Comparison of ENCODE assay signal across 28 cellular contexts in genomic region chr1:167194182-167194581, GRCh38.
"Had no signal": no experiment of that assay in that cellular context is flagged by ENCODE, and none has a peak within 500 bp of the region (broad histone marks: within the 10 kb centered on the region; RNA-seq: fewer than 3 reads in every experiment).

No MANE protein-coding gene starts in this region.

- H3K4me1 ChIP-seq: stomach, suprapubic skin, testis, thyroid gland, tibial artery, tibial nerve, transverse colon, upper lobe of left lung, upper lobe of right lung, uterus, vagina had no signal

- H3K27ac ChIP-seq: stomach, suprapubic skin, testis, thoracic aorta, thyroid gland, tibial artery, tibial nerve, transverse colon, upper lobe of left lung, upper lobe of right lung, uterus, vagina had no signal

- H3K27ac Mint-ChIP-seq: stimulated activated effector memory CD8-positive, alpha-beta T cell treated with anti-CD3 and anti-CD28 coated beads, Interleukin-12 subunit alpha, Interleukin-12 subunit beta, amount 100 ng/mL, for 72 hours; stimulated activated memory B cell treated with anti-CD40 and anti-IgM and Interleukin-4, amounts not matched to agents 10 μg/mL and 1 μg/mL and 100 μg/mL, for 72 hours; stimulated activated naive B cell treated with anti-CD40 and anti-IgM and Interleukin-4, amounts not matched to agents 10 μg/mL and 1 μg/mL and 100 μg/mL, for 72 hours; stimulated activated naive CD8-positive, alpha-beta T cell treated with anti-CD3 and anti-CD28 coated beads, Interleukin-15, amount 100 ng/mL, for 72 hours; stimulated activated naive CD8-positive, alpha-beta T cell treated with anti-CD3 and anti-CD28 coated beads, Interleukin-15, Interleukin-2, amounts not matched to agents 100 ng/mL and 50 ng/mL, for 24 hours had no signal

- ATAC-seq: stimulated activated effector memory CD8-positive, alpha-beta T cell treated with anti-CD3 and anti-CD28 coated beads, Interleukin-12 subunit alpha, Interleukin-12 subunit beta, amount 100 ng/mL, for 72 hours; stimulated activated memory B cell treated with anti-CD40 and anti-IgM and Interleukin-4, amounts not matched to agents 10 μg/mL and 1 μg/mL and 100 μg/mL, for 72 hours; stimulated activated naive B cell treated with anti-CD40 and anti-IgM and Interleukin-4, amounts not matched to agents 10 μg/mL and 1 μg/mL and 100 μg/mL, for 72 hours; stimulated activated naive CD8-positive, alpha-beta T cell treated with anti-CD3 and anti-CD28 coated beads, Interleukin-15, amount 100 ng/mL, for 72 hours; stimulated activated naive CD8-positive, alpha-beta T cell treated with anti-CD3 and anti-CD28 coated beads, Interleukin-15, Interleukin-2, amounts not matched to agents 100 U/mL and 50 U/mL, for 24 hours; upper lobe of right lung had no signal

- H3K36me3 Mint-ChIP-seq: stimulated activated effector memory CD8-positive, alpha-beta T cell treated with anti-CD3 and anti-CD28 coated beads, Interleukin-12 subunit alpha, Interleukin-12 subunit beta, amount 100 ng/mL, for 72 hours; stimulated activated memory B cell treated with anti-CD40 and anti-IgM and Interleukin-4, amounts not matched to agents 10 μg/mL and 1 μg/mL and 100 μg/mL, for 72 hours; stimulated activated naive B cell treated with anti-CD40 and anti-IgM and Interleukin-4, amounts not matched to agents 10 μg/mL and 1 μg/mL and 100 μg/mL, for 72 hours had no signal

- H3K36me3 ChIP-seq: stomach, suprapubic skin, thoracic aorta, thyroid gland, tibial artery, tibial nerve, transverse colon, upper lobe of left lung, upper lobe of right lung, uterus, vagina had no signal

- DNase-seq: stimulated activated CD4-positive, alpha-beta T cell treated with anti-CD3 and anti-CD28 coated beads, Interleukin-2, amount 100 ng/mL, for 48 hours; stimulated activated CD4-positive, alpha-beta T cell treated with anti-CD3 and anti-CD28 coated beads, Interleukin-4, amount 100 ng/mL, for 1 hour; stimulated activated CD4-positive, alpha-beta T cell treated with anti-CD3 and anti-CD28 coated beads, Interleukin-4, amount 100 ng/mL, for 24 hours; stimulated activated CD4-positive, alpha-beta T cell treated with anti-CD3 and anti-CD28 coated beads, Interleukin-4, amount 100 ng/mL, for 4 hours; stimulated activated CD8-positive, alpha-beta memory T cell treated with anti-CD3 and anti-CD28 coated beads, Interleukin-4, amount 100 ng/mL, for 48 hours; stimulated activated naive B cell treated with anti-CD40 and anti-IgM and Interleukin-4, amounts not matched to agents 10 μg/mL and 1 μg/mL and 100 μg/mL, for 72 hours; stimulated activated naive CD4-positive, alpha-beta T cell; stimulated activated naive CD4-positive, alpha-beta T cell treated with Interleukin-2 at 50 U/mL for 16 hours; stimulated activated naive CD8-positive, alpha-beta T cell treated with anti-CD3 and anti-CD28 coated beads, Interleukin-15, amount 100 ng/mL, for 72 hours; stimulated activated naive CD8-positive, alpha-beta T cell treated with anti-CD3 and anti-CD28 coated beads, Interleukin-15, Interleukin-2, amounts not matched to agents 100 U/mL and 50 U/mL, for 24 hours; stomach; substantia nigra; testis; thyroid gland; tibial artery; transverse colon; trophoblast cell; upper lobe of left lung; upper lobe of right lung; uterus had no signal

- FAIRE-seq: urothelium cell line had no signal

- H3K9me3 ChIP-seq: stomach, suprapubic skin, testis, thoracic aorta, thyroid gland, tibial artery, tibial nerve, transverse colon, upper lobe of left lung, upper lobe of right lung, uterus, vagina had no signal

- H3K9me3 Mint-ChIP-seq: stimulated activated effector memory CD8-positive, alpha-beta T cell treated with anti-CD3 and anti-CD28 coated beads, Interleukin-12 subunit alpha, Interleukin-12 subunit beta, amount 100 ng/mL, for 72 hours; stimulated activated memory B cell treated with anti-CD40 and anti-IgM and Interleukin-4, amounts not matched to agents 10 μg/mL and 1 μg/mL and 100 μg/mL, for 72 hours; stimulated activated naive B cell treated with anti-CD40 and anti-IgM and Interleukin-4, amounts not matched to agents 10 μg/mL and 1 μg/mL and 100 μg/mL, for 72 hours; stimulated activated naive CD8-positive, alpha-beta T cell treated with anti-CD3 and anti-CD28 coated beads, Interleukin-15, amount 100 ng/mL, for 72 hours; stimulated activated naive CD8-positive, alpha-beta T cell treated with anti-CD3 and anti-CD28 coated beads, Interleukin-15, Interleukin-2, amounts not matched to agents 100 ng/mL and 50 ng/mL, for 24 hours had no signal

- H3K27me3 ChIP-seq: stomach, suprapubic skin, testis, thyroid gland, tibial artery, tibial nerve, transverse colon, upper lobe of left lung, upper lobe of right lung, uterus, vagina had no signal

- H3K4me3 ChIP-seq: stomach, suprapubic skin, testis, thoracic aorta, thyroid gland, tibial artery, tibial nerve, transverse colon, upper lobe of left lung, upper lobe of right lung, uterus, vagina had no signal

- H3K4me3 Mint-ChIP-seq: stimulated activated effector memory CD8-positive, alpha-beta T cell treated with anti-CD3 and anti-CD28 coated beads, Interleukin-12 subunit alpha, Interleukin-12 subunit beta, amount 100 ng/mL, for 72 hours; stimulated activated memory B cell treated with anti-CD40 and anti-IgM and Interleukin-4, amounts not matched to agents 10 μg/mL and 1 μg/mL and 100 μg/mL, for 72 hours; stimulated activated naive B cell treated with anti-CD40 and anti-IgM and Interleukin-4, amounts not matched to agents 10 μg/mL and 1 μg/mL and 100 μg/mL, for 72 hours; stimulated activated naive CD8-positive, alpha-beta T cell treated with anti-CD3 and anti-CD28 coated beads, Interleukin-15, amount 100 ng/mL, for 72 hours; stimulated activated naive CD8-positive, alpha-beta T cell treated with anti-CD3 and anti-CD28 coated beads, Interleukin-15, Interleukin-2, amounts not matched to agents 100 ng/mL and 50 ng/mL, for 24 hours had no signal

- H3K4me1 Mint-ChIP-seq: stimulated activated memory B cell treated with anti-CD40 and anti-IgM and Interleukin-4, amounts not matched to agents 10 μg/mL and 1 μg/mL and 100 μg/mL, for 72 hours had no signal
